In the genomic region with DNA sequence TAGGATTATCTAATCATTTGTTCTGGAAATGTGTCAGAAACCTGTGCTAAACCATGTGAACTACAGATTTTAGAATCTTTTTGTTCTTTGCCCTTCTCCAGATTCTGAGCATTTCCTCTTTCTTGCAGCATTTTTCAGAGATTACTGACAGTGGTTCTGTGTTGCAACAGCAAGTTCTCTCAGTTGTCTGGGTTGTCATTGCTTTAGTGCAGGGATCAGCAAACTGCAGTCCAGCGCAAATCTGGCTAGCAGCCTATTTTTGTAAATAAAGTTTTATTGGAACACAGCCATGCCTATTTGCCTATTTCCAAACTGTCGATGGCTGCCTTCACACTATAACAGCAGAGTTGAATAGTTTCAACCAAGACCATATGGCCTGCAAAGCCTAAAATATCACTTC, we compare ENCODE assay signal across 10 cellular contexts.
DNase-seq lines count a peak whose midpoint lies in the region; ATAC-seq and TF ChIP-seq lines count a peak whose summit lies in the region.
"Had no signal": no experiment of that assay in that cellular context is flagged by ENCODE, and none has a peak within 500 bp of the region (broad histone marks: within the 10 kb centered on the region; RNA-seq: fewer than 3 reads in every experiment).

No MANE protein-coding gene starts in this region.

- H3K4me3 Mint-ChIP-seq in activated T-helper 1 cell treated with anti-CD3 and anti-CD28 coated beads, Interleukin-12 subunit alpha, Interleukin-12 subunit beta, Interleukin-2, Interleukin-4 antibody, amounts not matched to agents 30 ng/mL and 10 ng/mL and 1 ng/mL, durations not matched to agents 14 hours and 24 hours and 36 hours, result peak overlapping the region; percentile 2
- H3K4me3 Mint-ChIP-seq: IgD-negative memory B cell, WTC11 had no signal

- H3K27ac Mint-ChIP-seq in activated T-helper 1 cell treated with anti-CD3 and anti-CD28 coated beads, Interleukin-12 subunit alpha, Interleukin-12 subunit beta, Interleukin-2, Interleukin-4 antibody, amounts not matched to agents 30 ng/mL and 10 ng/mL and 1 ng/mL, durations not matched to agents 14 hours and 24 hours and 36 hours, result peak overlapping the region; percentile 64
- H3K27ac Mint-ChIP-seq: WTC11 had no signal

- ATAC-seq in HG03354 (IDR thresholded peaks at IDR 0.05; ENCODE audit: poor library complexity, severe bottlenecking, unreplicated experiment) (no peak), GM18868 (IDR thresholded peaks at IDR 0.05; ENCODE audit: unreplicated experiment) (no peak), HG02678 (IDR thresholded peaks at IDR 0.05; ENCODE audit: unreplicated experiment) (no peak)
- ATAC-seq: WTC11 had no signal

- peaks cover 13% of the 10 kb centered on the region for H3K36me3 Mint-ChIP-seq in activated T-helper 1 cell treated with anti-CD3 and anti-CD28 coated beads, Interleukin-12 subunit alpha, Interleukin-12 subunit beta, Interleukin-2, Interleukin-4 antibody, amounts not matched to agents 30 ng/mL and 10 ng/mL and 1 ng/mL, durations not matched to agents 14 hours and 24 hours and 36 hours (ENCODE audit: low read depth)
- H3K36me3 Mint-ChIP-seq: IgD-negative memory B cell, WTC11 had no signal

- intact Hi-C loops in activated T-helper 1 cell treated with anti-CD3 and anti-CD28 coated beads, Interleukin-12 subunit alpha, Interleukin-12 subunit beta, Interleukin-2, Interleukin-4 antibody, amounts not matched to agents 30 ng/mL and 10 ng/mL and 1 ng/mL, durations not matched to agents 14 hours and 24 hours and 36 hours (cut with micrococcal nuclease), result loop anchor here (1.0 kb wide), 1 partner anchor 38 kb away; no protein-coding TSS in a partner anchor

- TF ChIP-seq CTCF in AG09309 (IDR thresholded peaks at IDR 0.05; ENCODE audit: control insufficient read depth, insufficient read depth, low read depth, low read length, missing control alignments), result no peak

- H3K4me1 Mint-ChIP-seq in activated T-helper 1 cell treated with anti-CD3 and anti-CD28 coated beads, Interleukin-12 subunit alpha, Interleukin-12 subunit beta, Interleukin-2, Interleukin-4 antibody, amounts not matched to agents 30 ng/mL and 10 ng/mL and 1 ng/mL, durations not matched to agents 14 hours and 24 hours and 36 hours (ENCODE audit: low read depth), result peaks cover 61% of the 10 kb centered on the region

- DNase-seq in AG09309 (ENCODE audit: low read depth) (peak; percentile 29), HCEC 1CT (peak; percentile 14), hippocampal formation (lab: John Stamatoyannopoulos, UW) (peak; percentile 15)
- DNase-seq in activated T-helper 1 cell treated with anti-CD3 and anti-CD28 coated beads, Interleukin-12 subunit alpha, Interleukin-12 subunit beta, Interleukin-2, Interleukin-4 antibody, amounts not matched to agents 30 ng/mL and 10 ng/mL and 1 ng/mL, durations not matched to agents 14 hours and 24 hours and 36 hours (ENCODE audit: low spot score), result no peak
- DNase-seq in central memory CD4-positive, alpha-beta T cell, result no peak

- no peaks in the 10 kb centered on the region for H3K9me3 Mint-ChIP-seq in activated T-helper 1 cell treated with anti-CD3 and anti-CD28 coated beads, Interleukin-12 subunit alpha, Interleukin-12 subunit beta, Interleukin-2, Interleukin-4 antibody, amounts not matched to agents 30 ng/mL and 10 ng/mL and 1 ng/mL, durations not matched to agents 14 hours and 24 hours and 36 hours
- H3K9me3 Mint-ChIP-seq: IgD-negative memory B cell, WTC11 had no signal

- H3K27me3 Mint-ChIP-seq in activated T-helper 1 cell treated with anti-CD3 and anti-CD28 coated beads, Interleukin-12 subunit alpha, Interleukin-12 subunit beta, Interleukin-2, Interleukin-4 antibody, amounts not matched to agents 30 ng/mL and 10 ng/mL and 1 ng/mL, durations not matched to agents 14 hours and 24 hours and 36 hours (ENCODE audit: insufficient read depth), result no peaks in the 10 kb centered on the region
- H3K27me3 Mint-ChIP-seq: IgD-negative memory B cell had no signal

- H3K4me3 ChIP-seq in AG09309 (ENCODE audit: control insufficient read depth, low read depth, low read length), result no peak overlapping the region

Comparison
In these comparisons a context has a peak if more than half of its experiments do, and no peak if none do; other contexts are left out.
1. DNase-seq: peak in AG09309 (single experiment), HCEC 1CT (single experiment) and hippocampal formation (2 of 2); none in activated T-helper 1 cell treated with anti-CD3 and anti-CD28 coated beads, Interleukin-12 subunit alpha, Interleukin-12 subunit beta, Interleukin-2, Interleukin-4 antibody, amounts not matched to agents 30 ng/mL and 10 ng/mL and 1 ng/mL, durations not matched to agents 14 hours and 24 hours and 36 hours (single experiment) and central memory CD4-positive, alpha-beta T cell (single experiment).